Comparison of ENCODE assay signal across 40 cellular contexts in the genomic region with DNA sequence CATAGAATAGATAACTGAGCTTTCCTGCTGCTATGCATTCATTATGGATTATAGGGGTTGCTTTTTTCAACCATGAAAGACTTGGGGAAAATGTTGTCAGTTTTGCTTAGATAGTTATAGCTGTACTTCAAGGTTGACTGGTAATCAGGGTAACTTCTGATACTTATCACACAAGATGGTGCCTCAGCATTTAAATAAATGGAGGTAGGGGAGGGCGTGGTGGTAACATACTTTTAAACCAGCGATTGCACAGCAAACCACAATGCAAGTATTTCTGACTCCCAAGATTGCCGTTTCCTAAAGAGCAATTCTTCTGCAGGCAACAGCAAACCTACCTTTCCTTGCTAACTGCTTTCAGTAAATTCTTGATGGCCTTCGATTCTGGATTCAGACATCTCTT. TPM values are rescaled to one million over a fixed set of nuclear protein-coding genes. Genes with fewer than 3 reads are reported as not detected.
"Had no signal": no experiment of that assay in that cellular context is flagged by ENCODE, and none has a peak within 500 bp of the region (broad histone marks: within the 10 kb centered on the region; RNA-seq: fewer than 3 reads in every experiment).

No MANE protein-coding gene starts in this region.

- H3K27ac Mint-ChIP-seq: activated CD8-positive, alpha-beta T cell treated with anti-CD3 and anti-CD28 coated beads for 36 hours; activated naive CD4-positive, alpha-beta T cell treated with anti-CD3 and anti-CD28 coated beads for 36 hours; activated naive CD8-positive, alpha-beta T cell treated with anti-CD3 and anti-CD28 coated beads, Interleukin-2, amount 10 ng/mL, durations not matched to agents 7 days and 5 days; activated T-cell treated with anti-CD3 and anti-CD28 coated beads, Interleukin-2, amount 50 U/mL, for 72 hours; immature natural killer cell; mesothelial cell of epicardium; naive B cell; progenitor cell of endocrine pancreas had no signal

- H3K36me3 ChIP-seq: brain microvascular endothelial cell, gastroesophageal sphincter, neutrophil, upper lobe of left lung, vagina, WERI-Rb-1 had no signal

- H3K27me3 ChIP-seq: dorsolateral prefrontal cortex, gastroesophageal sphincter, neutrophil, upper lobe of left lung, vagina had no signal

- H3K4me1 ChIP-seq: gastroesophageal sphincter, vagina had no signal

- ATAC-seq: activated CD4-positive, CD25-positive, alpha-beta regulatory T cell treated with anti-CD3 and anti-CD28 coated beads, Interleukin-2, amount 50 U/mL, for 24 hours; activated CD8-positive, alpha-beta T cell treated with anti-CD3 and anti-CD28 coated beads for 36 hours; activated T-cell treated with anti-CD3 and anti-CD28 coated beads, Interleukin-2, amount 50 U/mL, for 72 hours; gastroesophageal sphincter; left colon; sciatic nerve; stimulated activated naive CD8-positive, alpha-beta T cell treated with anti-CD3 and anti-CD28 coated beads, Interleukin-15, Interleukin-2, amounts not matched to agents 100 U/mL and 50 U/mL, for 24 hours had no signal

- H3K9me3 Mint-ChIP-seq: activated CD8-positive, alpha-beta T cell treated with anti-CD3 and anti-CD28 coated beads for 36 hours; activated naive CD4-positive, alpha-beta T cell treated with anti-CD3 and anti-CD28 coated beads for 36 hours; activated naive CD8-positive, alpha-beta T cell treated with anti-CD3 and anti-CD28 coated beads, Interleukin-2, amount 10 ng/mL, durations not matched to agents 7 days and 5 days; activated T-cell treated with anti-CD3 and anti-CD28 coated beads, Interleukin-2, amount 50 U/mL, for 72 hours; immature natural killer cell; mesothelial cell of epicardium; nephron progenitor cell had no signal

- H3K4me3 ChIP-seq: coronary artery, dorsolateral prefrontal cortex, gastroesophageal sphincter, skin epidermis, upper lobe of left lung, vagina had no signal

- H3K27me3 Mint-ChIP-seq: activated naive CD8-positive, alpha-beta T cell treated with anti-CD3 and anti-CD28 coated beads, Interleukin-2, amount 10 ng/mL, durations not matched to agents 7 days and 5 days; naive B cell had no signal

- H3K36me3 Mint-ChIP-seq: activated naive CD8-positive, alpha-beta T cell treated with anti-CD3 and anti-CD28 coated beads, Interleukin-2, amount 10 ng/mL, durations not matched to agents 7 days and 5 days; immature natural killer cell; mesothelial cell of epicardium; naive B cell had no signal

- DNase-seq: activated CD4-positive, alpha-beta T cell treated with anti-CD3 and anti-CD28 coated beads for 48 hours; activated CD8-positive, alpha-beta T cell treated with anti-CD3 and anti-CD28 coated beads for 36 hours; activated effector memory CD4-positive, alpha-beta T cell treated with anti-CD3 and anti-CD28 coated beads, Interleukin-2, amount 50 U/mL, for 16 hours; activated naive CD4-positive, alpha-beta T cell treated with anti-CD3 and anti-CD28 coated beads for 36 hours; activated naive CD8-positive, alpha-beta T cell treated with anti-CD3 and anti-CD28 coated beads, Interleukin-2, amount 10 ng/mL, durations not matched to agents 7 days and 5 days; activated T-cell treated with anti-CD3 and anti-CD28 coated beads, Interleukin-2, amount 50 U/mL, for 72 hours; amniotic stem cell; brain microvascular endothelial cell; dorsolateral prefrontal cortex; effector memory CD4-positive, alpha-beta T cell; erythroblast; head of caudate nucleus; hypothalamus; immature natural killer cell; kidney; left colon; mammary epithelial cell; naive B cell; nephron progenitor cell; stimulated activated CD4-positive, alpha-beta T cell treated with anti-CD3 and anti-CD28 coated beads, Interleukin-12 subunit alpha, Interleukin-12 subunit beta, amount 100 ng/mL, for 4 hours; stimulated activated CD4-positive, alpha-beta T cell treated with anti-CD3 and anti-CD28 coated beads, Interleukin-4, amount 100 ng/mL, for 1 hour; stimulated activated naive CD8-positive, alpha-beta T cell treated with anti-CD3 and anti-CD28 coated beads, Interleukin-15, Interleukin-2, amounts not matched to agents 100 U/mL and 50 U/mL, for 24 hours; substantia nigra; T-helper 1 cell; upper lobe of left lung; WERI-Rb-1 had no signal

- H3K27ac ChIP-seq: brain microvascular endothelial cell, coronary artery, dorsolateral prefrontal cortex, gastroesophageal sphincter, neutrophil, skin epidermis, upper lobe of left lung, vagina, WERI-Rb-1 had no signal

- H3K4me3 Mint-ChIP-seq: activated CD8-positive, alpha-beta T cell treated with anti-CD3 and anti-CD28 coated beads for 36 hours; activated naive CD4-positive, alpha-beta T cell treated with anti-CD3 and anti-CD28 coated beads for 36 hours; activated naive CD8-positive, alpha-beta T cell treated with anti-CD3 and anti-CD28 coated beads, Interleukin-2, amount 10 ng/mL, durations not matched to agents 7 days and 5 days; activated T-cell treated with anti-CD3 and anti-CD28 coated beads, Interleukin-2, amount 50 U/mL, for 72 hours; immature natural killer cell; mesothelial cell of epicardium; nephron progenitor cell had no signal

- H3K9me3 ChIP-seq: gastroesophageal sphincter, neutrophil, upper lobe of left lung, vagina had no signal

RNA-seq across cellular contexts. Expression of gene CXCL10, which starts 1.3 kb away (rescaled TPM):
- total RNA-seq: mesothelial cell of epicardium, osteocyte, progenitor cell of endocrine pancreas had no signal
- polyA plus RNA-seq: immature natural killer cell had no signal

RNA-seq across cellular contexts. Expression of gene CXCL11, which starts 13.8 kb away (rescaled TPM):
- total RNA-seq: activated CD8-positive, alpha-beta T cell treated with anti-CD3 and anti-CD28 coated beads for 36 hours; activated naive CD4-positive, alpha-beta T cell treated with anti-CD3 and anti-CD28 coated beads for 36 hours; activated naive CD8-positive, alpha-beta T cell treated with anti-CD3 and anti-CD28 coated beads, Interleukin-2, amount 10 ng/mL, durations not matched to agents 7 days and 5 days; cerebellum; kidney; mesothelial cell of epicardium; osteocyte; progenitor cell of endocrine pancreas; vagina had no signal
- polyA plus RNA-seq: immature natural killer cell had no signal

RNA-seq across cellular contexts. Expression of gene CXCL9, which starts 14.7 kb away (rescaled TPM):
- total RNA-seq: astrocyte, cerebellum, mammary epithelial cell, mesothelial cell of epicardium, osteocyte, progenitor cell of endocrine pancreas, renal cortical epithelial cell had no signal
- polyA plus RNA-seq: immature natural killer cell, mammary epithelial cell had no signal

RNA-seq across cellular contexts. Expression of gene ART3, which starts 52.5 kb away (rescaled TPM):
- total RNA-seq: activated CD8-positive, alpha-beta T cell treated with anti-CD3 and anti-CD28 coated beads for 36 hours; activated naive CD4-positive, alpha-beta T cell treated with anti-CD3 and anti-CD28 coated beads for 36 hours; activated naive CD8-positive, alpha-beta T cell treated with anti-CD3 and anti-CD28 coated beads, Interleukin-2, amount 10 ng/mL, durations not matched to agents 7 days and 5 days; activated T-cell treated with anti-CD3 and anti-CD28 coated beads, Interleukin-2, amount 50 U/mL, for 72 hours; astrocyte; cerebellum; kidney; mammary epithelial cell; osteocyte; renal cortical epithelial cell had no signal
- polyA plus RNA-seq: immature natural killer cell, liver had no signal
